In genomic region chr3:82628385-82629014, GRCh38 we compare ENCODE assay signal across 7 cellular contexts.
"Had no signal": no experiment of that assay in that cellular context is flagged by ENCODE, and none has a peak within 500 bp of the region (broad histone marks: within the 10 kb centered on the region; RNA-seq: fewer than 3 reads in every experiment).

No MANE protein-coding gene starts in this region.

- H3K27ac Mint-ChIP-seq: GM23338 had no signal

- H3K36me3 ChIP-seq: HAP-1 had no signal

- ATAC-seq: GM23338, HCT116 had no signal

- H3K4me2 ChIP-seq: GM23338 had no signal

- H2AFZ ChIP-seq: GM23338 had no signal

- H3K4me1 ChIP-seq: HAP-1 had no signal

- H3K9me3 ChIP-seq: HAP-1 had no signal

- FAIRE-seq: H1, HTR-8/SVneo had no signal

- DNase-seq: H7, IMR-90 had no signal

- H3K4me3 Mint-ChIP-seq: GM23338 had no signal

- H3K4me3 ChIP-seq: GM23338, HAP-1 had no signal
